In the genomic region with DNA sequence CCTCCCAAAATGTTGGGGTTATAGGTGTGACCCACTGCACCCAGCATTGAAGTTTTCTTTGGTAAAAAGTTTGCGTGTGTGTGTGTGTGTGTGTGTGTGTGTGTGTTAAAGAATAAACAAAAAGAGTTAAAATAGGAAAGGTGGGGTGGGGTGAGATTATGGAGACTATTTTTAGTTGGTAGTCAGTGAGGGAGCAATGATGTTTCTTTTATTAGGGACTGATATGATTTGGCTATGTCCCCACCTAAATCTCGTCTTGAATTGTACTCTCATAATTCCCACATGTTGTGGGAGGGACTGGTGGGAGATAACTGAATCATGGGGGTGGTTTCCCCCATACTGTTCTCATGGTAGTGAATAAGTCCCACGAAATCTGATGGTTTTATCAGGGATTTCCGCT, we compare ENCODE assay signal across 9 cellular contexts.
"Had no signal": no experiment of that assay in that cellular context is flagged by ENCODE, and none has a peak within 500 bp of the region (broad histone marks: within the 10 kb centered on the region; RNA-seq: fewer than 3 reads in every experiment).

No MANE protein-coding gene starts in this region.

- DNase-seq: GM23248, GOT3, H7, H9, HCEC 1CT, HFFc6 had no signal

- H3K4me1 ChIP-seq: HAP-1 had no signal

- H3K36me3 ChIP-seq: HAP-1 had no signal

- ATAC-seq: GM23338, HCT116 had no signal

- H3K9me3 ChIP-seq: HAP-1 had no signal

- H3K27ac ChIP-seq: GM23248 had no signal

- H3K4me3 ChIP-seq: GM23248, GM23338, HAP-1 had no signal
